21 cellular contexts compared by ENCODE assay signal in the genomic region with DNA sequence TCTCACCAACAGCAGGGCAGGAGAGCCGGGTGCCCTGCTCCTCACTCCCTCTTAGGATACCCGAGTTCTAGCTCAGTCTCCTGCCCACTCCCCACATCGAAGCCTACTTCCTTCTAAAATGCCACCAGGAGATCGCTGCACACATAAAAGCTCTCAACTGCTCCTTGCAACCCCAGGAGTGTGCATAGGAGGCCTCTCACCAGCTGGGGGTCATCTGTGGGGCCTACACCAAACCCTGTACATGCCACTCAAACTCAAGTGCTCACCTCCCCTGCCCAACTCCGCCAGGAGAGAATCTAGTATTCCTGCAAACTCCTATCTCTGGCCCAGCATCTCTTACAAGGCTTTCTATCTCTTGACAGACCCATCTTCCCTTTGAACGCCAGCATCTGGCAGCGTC. TPM values are rescaled to one million over a fixed set of nuclear protein-coding genes. Genes with fewer than 3 reads are reported as not detected.
DNase-seq lines count a peak whose midpoint lies in the region; ATAC-seq, FAIRE-seq and TF ChIP-seq lines count a peak whose summit lies in the region.
"Had no signal": no experiment of that assay in that cellular context is flagged by ENCODE, and none has a peak within 500 bp of the region (broad histone marks: within the 10 kb centered on the region; RNA-seq: fewer than 3 reads in every experiment).

No MANE protein-coding gene starts in this region.

- no peaks in the 10 kb centered on the region for H3K27me3 ChIP-seq in WERI-Rb-1 (ENCODE audit: insufficient read depth, low read depth, severe bottlenecking)

- no peaks in the 10 kb centered on the region for H3K9me3 ChIP-seq in WERI-Rb-1 (ENCODE audit: severe bottlenecking)

- H3K27ac ChIP-seq in WERI-Rb-1: peak overlapping the region; percentile 88

- intact Hi-C loops in activated CD8-positive, alpha-beta T cell treated with anti-CD3 and anti-CD28 coated beads for 36 hours (cut with micrococcal nuclease): loop anchor here (10.0 kb wide), 1 partner anchor 255 kb away; no protein-coding TSS in a partner anchor

- TF ChIP-seq POLR2A in H54 (IDR thresholded peaks at IDR 0.05; ENCODE audit: low read depth, low read length): no peak

- TF ChIP-seq CTCF in activated CD8-positive, alpha-beta T cell treated with anti-CD3 and anti-CD28 coated beads for 36 hours (IDR thresholded peaks at IDR 0.05): no peak
- no peak for TF ChIP-seq CTCF in WERI-Rb-1 (IDR thresholded peaks at IDR 0.05; ENCODE audit: low read depth, low read length)
- no peak for TF ChIP-seq CTCF in glutamatergic neuron (IDR thresholded peaks at IDR 0.05; ENCODE audit: partially characterized antibody, unreplicated experiment)

- H3K36me3 Mint-ChIP-seq in activated CD8-positive, alpha-beta T cell treated with anti-CD3 and anti-CD28 coated beads for 36 hours (ENCODE audit: low read depth): peaks cover 21% of the 10 kb centered on the region
- peaks cover 16% of the 10 kb centered on the region for H3K36me3 Mint-ChIP-seq in activated CD8-positive, alpha-beta T cell treated with anti-CD3 and anti-CD28 coated beads, Interleukin-2, amount 10 ng/mL, durations not matched to agents 7 days and 5 days (ENCODE audit: low read depth)
- H3K36me3 Mint-ChIP-seq in glutamatergic neuron (ENCODE audit: unreplicated experiment): peaks cover 8% of the 10 kb centered on the region
- H3K36me3 Mint-ChIP-seq in stimulated activated naive B cell treated with anti-CD40 and anti-IgM and Interleukin-4, amounts not matched to agents 10 μg/mL and 1 μg/mL and 100 μg/mL, for 72 hours: peaks cover 14 to 34% of the 10 kb centered on the region in 2 donors

- H3K4me1 Mint-ChIP-seq in activated CD8-positive, alpha-beta T cell treated with anti-CD3 and anti-CD28 coated beads for 36 hours (ENCODE audit: low read depth): peaks cover 50% of the 10 kb centered on the region
- H3K4me1 Mint-ChIP-seq in activated CD8-positive, alpha-beta T cell treated with anti-CD3 and anti-CD28 coated beads, Interleukin-2, amount 10 ng/mL, durations not matched to agents 7 days and 5 days (ENCODE audit: low read depth): peaks cover 56% of the 10 kb centered on the region
- peaks cover 30% of the 10 kb centered on the region for H3K4me1 Mint-ChIP-seq in glutamatergic neuron (ENCODE audit: low read depth, unreplicated experiment)
- peaks cover 27 to 68% of the 10 kb centered on the region in 2 donors for H3K4me1 Mint-ChIP-seq in stimulated activated naive B cell treated with anti-CD40 and anti-IgM and Interleukin-4, amounts not matched to agents 10 μg/mL and 1 μg/mL and 100 μg/mL, for 72 hours

- CTCF ChIA-PET in activated CD8-positive, alpha-beta T cell treated with anti-CD3 and anti-CD28 coated beads for 36 hours (lab: Charles Lee): interaction anchor here (1.1 kb wide), 1 partner anchor 30 kb away, joined by 3 read pairs; no protein-coding TSS in a partner anchor
- CTCF ChIA-PET in activated CD8-positive, alpha-beta T cell treated with anti-CD3 and anti-CD28 coated beads, Interleukin-2, amount 10 ng/mL, durations not matched to agents 7 days and 5 days (lab: Charles Lee): no interaction called here

- H3K4me3 Mint-ChIP-seq in activated CD8-positive, alpha-beta T cell treated with anti-CD3 and anti-CD28 coated beads for 36 hours: no peak overlapping the region
- no peak overlapping the region for H3K4me3 Mint-ChIP-seq in activated CD8-positive, alpha-beta T cell treated with anti-CD3 and anti-CD28 coated beads, Interleukin-2, amount 10 ng/mL, durations not matched to agents 7 days and 5 days
- peak overlapping the region; percentile 2 for H3K4me3 Mint-ChIP-seq in glutamatergic neuron (ENCODE audit: unreplicated experiment)
- peak overlapping the region in 1 of 2 donors; percentile 7 for H3K4me3 Mint-ChIP-seq in stimulated activated naive B cell treated with anti-CD40 and anti-IgM and Interleukin-4, amounts not matched to agents 10 μg/mL and 1 μg/mL and 100 μg/mL, for 72 hours
- H3K4me3 Mint-ChIP-seq: T-helper 17 cell had no signal

- no peak for FAIRE-seq in H54 (lab: Jason Lieb, UNC)
- FAIRE-seq: bronchial epithelial cell, endometrium had no signal

- H3K4me3 ChIP-seq in WERI-Rb-1 (ENCODE audit: low read depth, low read length): no peak overlapping the region

- H3K27ac Mint-ChIP-seq in activated CD8-positive, alpha-beta T cell treated with anti-CD3 and anti-CD28 coated beads for 36 hours: peak overlapping the region; percentile 41
- no peak overlapping the region for H3K27ac Mint-ChIP-seq in activated CD8-positive, alpha-beta T cell treated with anti-CD3 and anti-CD28 coated beads, Interleukin-2, amount 10 ng/mL, durations not matched to agents 7 days and 5 days
- peak overlapping the region; percentile 28 for H3K27ac Mint-ChIP-seq in glutamatergic neuron (ENCODE audit: unreplicated experiment)
- H3K27ac Mint-ChIP-seq in stimulated activated naive B cell treated with anti-CD40 and anti-IgM and Interleukin-4, amounts not matched to agents 10 μg/mL and 1 μg/mL and 100 μg/mL, for 72 hours: peak overlapping the region; percentile 15
- H3K27ac Mint-ChIP-seq: T-helper 17 cell had no signal

- peaks cover 55% of the 10 kb centered on the region for H3K36me3 ChIP-seq in WERI-Rb-1

- no peaks in the 10 kb centered on the region for H3K9me3 Mint-ChIP-seq in activated CD8-positive, alpha-beta T cell treated with anti-CD3 and anti-CD28 coated beads for 36 hours
- H3K9me3 Mint-ChIP-seq in activated CD8-positive, alpha-beta T cell treated with anti-CD3 and anti-CD28 coated beads, Interleukin-2, amount 10 ng/mL, durations not matched to agents 7 days and 5 days (ENCODE audit: insufficient read depth): no peaks in the 10 kb centered on the region
- H3K9me3 Mint-ChIP-seq in glutamatergic neuron (ENCODE audit: unreplicated experiment): peaks cover 12% of the 10 kb centered on the region
- H3K9me3 Mint-ChIP-seq in stimulated activated naive B cell treated with anti-CD40 and anti-IgM and Interleukin-4, amounts not matched to agents 10 μg/mL and 1 μg/mL and 100 μg/mL, for 72 hours: no peaks in the 10 kb centered on the region

- no peak for ATAC-seq in activated CD8-positive, alpha-beta T cell treated with anti-CD3 and anti-CD28 coated beads for 36 hours
- ATAC-seq in activated CD8-positive, alpha-beta T cell treated with anti-CD3 and anti-CD28 coated beads, Interleukin-2, amount 10 ng/mL, durations not matched to agents 7 days and 5 days: no peak
- ATAC-seq in stimulated activated naive B cell treated with anti-CD40 and anti-IgM and Interleukin-4, amounts not matched to agents 10 μg/mL and 1 μg/mL and 100 μg/mL, for 72 hours (replicated peaks): no peak
- no peak for ATAC-seq in GM21528 (IDR thresholded peaks at IDR 0.05; ENCODE audit: low FRiP score, unreplicated experiment)
- ATAC-seq: right cardiac atrium, T-helper 17 cell had no signal

- DNase-seq in activated CD8-positive, alpha-beta T cell treated with anti-CD3 and anti-CD28 coated beads for 36 hours: no peak
- DNase-seq in activated CD8-positive, alpha-beta T cell treated with anti-CD3 and anti-CD28 coated beads, Interleukin-2, amount 10 ng/mL, durations not matched to agents 7 days and 5 days: no peak
- no peak for DNase-seq in WERI-Rb-1
- no peak for DNase-seq in glutamatergic neuron
- DNase-seq in stimulated activated naive B cell treated with anti-CD40 and anti-IgM and Interleukin-4, amounts not matched to agents 10 μg/mL and 1 μg/mL and 100 μg/mL, for 72 hours: no peak
- DNase-seq in H54 (ENCODE audit: insufficient read length, low spot score): no peak
- DNase-seq in inferior parietal cortex (ENCODE audit: extremely low spot score): no peak
- DNase-seq: activated CD4-positive, CD25-positive, alpha-beta regulatory T cell; activated CD8-positive, alpha-beta memory T cell treated with anti-CD3 and anti-CD28 coated beads, Interleukin-2, amount 50 U/mL, for 4 hours; activated naive CD4-positive, alpha-beta T cell treated with anti-CD3 and anti-CD28 coated beads, Interleukin-2, amount 50 U/mL, for 16 hours; foreskin fibroblast; GF-D8; NCI-H1092 treated with DMSO at 0.1 percent for 48 hours; NCI-H2171; NCI-H82; stimulated activated CD4-positive, alpha-beta T cell treated with anti-CD3 and anti-CD28 coated beads, Interleukin-1b, Interleukin-23, amount 100 ng/mL, for 48 hours; T-helper 17 cell had no signal

- POLR2A ChIA-PET in activated CD8-positive, alpha-beta T cell treated with anti-CD3 and anti-CD28 coated beads for 36 hours (lab: Charles Lee): interaction anchor here (1.2 kb wide), 1 partner anchor 483 kb away, joined by 3 read pairs; no protein-coding TSS in a partner anchor
- POLR2A ChIA-PET in activated CD8-positive, alpha-beta T cell treated with anti-CD3 and anti-CD28 coated beads, Interleukin-2, amount 10 ng/mL, durations not matched to agents 7 days and 5 days (lab: Charles Lee): no interaction called here

- no peaks in the 10 kb centered on the region for H3K27me3 Mint-ChIP-seq in activated CD8-positive, alpha-beta T cell treated with anti-CD3 and anti-CD28 coated beads for 36 hours
- H3K27me3 Mint-ChIP-seq in activated CD8-positive, alpha-beta T cell treated with anti-CD3 and anti-CD28 coated beads, Interleukin-2, amount 10 ng/mL, durations not matched to agents 7 days and 5 days (ENCODE audit: low read depth): no peaks in the 10 kb centered on the region
- H3K27me3 Mint-ChIP-seq in glutamatergic neuron (ENCODE audit: unreplicated experiment): peaks cover 14% of the 10 kb centered on the region
- H3K27me3 Mint-ChIP-seq in stimulated activated naive B cell treated with anti-CD40 and anti-IgM and Interleukin-4, amounts not matched to agents 10 μg/mL and 1 μg/mL and 100 μg/mL, for 72 hours: no peaks in the 10 kb centered on the region
- H3K27me3 Mint-ChIP-seq: T-helper 17 cell had no signal

RNA-seq across cellular contexts. Expression of a gene that starts 2.8 kb away (rescaled TPM):
- total RNA-seq in activated CD8-positive, alpha-beta T cell treated with anti-CD3 and anti-CD28 coated beads for 36 hours: 10 to 100 TPM; 53.4 to 60.8 TPM
- 10 to 100 TPM; 51.0 to 51.1 TPM for total RNA-seq in activated CD8-positive, alpha-beta T cell treated with anti-CD3 and anti-CD28 coated beads, Interleukin-2, amount 10 ng/mL, durations not matched to agents 7 days and 5 days
- total RNA-seq in glutamatergic neuron (ENCODE audit: unreplicated experiment): 90.6 TPM

RNA-seq across cellular contexts. Expression of a gene that starts 5.0 kb away (rescaled TPM):
- 100 to 1,000 TPM; 157 to 158 TPM for total RNA-seq in activated CD8-positive, alpha-beta T cell treated with anti-CD3 and anti-CD28 coated beads for 36 hours
- 100 to 1,000 TPM; 106 to 121 TPM for total RNA-seq in activated CD8-positive, alpha-beta T cell treated with anti-CD3 and anti-CD28 coated beads, Interleukin-2, amount 10 ng/mL, durations not matched to agents 7 days and 5 days
- total RNA-seq in glutamatergic neuron (ENCODE audit: unreplicated experiment): 64.0 TPM

RNA-seq across cellular contexts. Expression of a gene that starts 39.4 kb away (rescaled TPM):
- 1 to 10 TPM in 1 of 2 experiments, under 1 TPM in 1; 0.83 to 1.5 TPM for total RNA-seq in activated CD8-positive, alpha-beta T cell treated with anti-CD3 and anti-CD28 coated beads for 36 hours
- total RNA-seq in activated CD8-positive, alpha-beta T cell treated with anti-CD3 and anti-CD28 coated beads, Interleukin-2, amount 10 ng/mL, durations not matched to agents 7 days and 5 days: 1 to 10 TPM; 2.1 to 2.5 TPM
- 5.8 TPM for total RNA-seq in glutamatergic neuron (ENCODE audit: unreplicated experiment)

RNA-seq across cellular contexts. Expression of a gene that starts 40.5 kb away (rescaled TPM):
- 10 to 100 TPM; 35.5 to 38.1 TPM for total RNA-seq in activated CD8-positive, alpha-beta T cell treated with anti-CD3 and anti-CD28 coated beads for 36 hours
- 10 to 100 TPM; 28.1 to 38.2 TPM for total RNA-seq in activated CD8-positive, alpha-beta T cell treated with anti-CD3 and anti-CD28 coated beads, Interleukin-2, amount 10 ng/mL, durations not matched to agents 7 days and 5 days
- 40.8 TPM for total RNA-seq in glutamatergic neuron (ENCODE audit: unreplicated experiment)

RNA-seq across cellular contexts. Expression of a gene that starts 59.1 kb away (rescaled TPM):
- under 1 TPM in 1 of 2 experiments, not detected in 1; 0.09 TPM for total RNA-seq in activated CD8-positive, alpha-beta T cell treated with anti-CD3 and anti-CD28 coated beads for 36 hours
- total RNA-seq in activated CD8-positive, alpha-beta T cell treated with anti-CD3 and anti-CD28 coated beads, Interleukin-2, amount 10 ng/mL, durations not matched to agents 7 days and 5 days: not detected
- total RNA-seq in glutamatergic neuron (ENCODE audit: unreplicated experiment): 47.1 TPM
